In genomic region chr7:158111556-158111880, GRCh38 we compare ENCODE assay signal across 18 cellular contexts.
"Had no signal": no experiment of that assay in that cellular context is flagged by ENCODE, and none has a peak within 500 bp of the region (broad histone marks: within the 10 kb centered on the region; RNA-seq: fewer than 3 reads in every experiment).

No MANE protein-coding gene starts in this region.

- DNase-seq: activated CD4-positive, alpha-beta T cell treated with anti-CD3 and anti-CD28 coated beads for 4 hours; activated CD8-positive, alpha-beta memory T cell treated with anti-CD3 and anti-CD28 coated beads, Interleukin-2, amount 50 U/mL, for 4 hours; activated CD8-positive, alpha-beta T cell treated with anti-CD3 and anti-CD28 coated beads for 36 hours; activated gamma-delta T cell treated with Interleukin-2 at 50 U/mL for 16 hours; activated naive CD4-positive, alpha-beta T cell treated with anti-CD3 and anti-CD28 coated beads, Interleukin-2, amount 10 ng/mL, durations not matched to agents 7 days and 5 days; activated naive CD8-positive, alpha-beta T cell treated with anti-CD3 and anti-CD28 coated beads for 36 hours; activated T-cell treated with anti-CD3 and anti-CD28 coated beads, Interleukin-2, amount 50 U/mL, for 72 hours; brain microvascular endothelial cell; KG1; NCI-H1092; NCI-H1930; Peyer's patch; Right ventricle myocardium superior; T-helper 1 cell had no signal

- H3K36me3 ChIP-seq: brain microvascular endothelial cell, Peyer's patch, SJCRH30 had no signal

- H3K27ac ChIP-seq: brain microvascular endothelial cell, Peyer's patch, RWPE1, SJCRH30 had no signal

- H3K4me2 ChIP-seq: SK-N-SH had no signal

- H3K9me3 ChIP-seq: SJCRH30, SK-N-SH had no signal

- ATAC-seq: activated CD4-positive, CD25-positive, alpha-beta regulatory T cell treated with anti-CD3 and anti-CD28 coated beads, Interleukin-2, amount 50 U/mL, for 24 hours; activated CD8-positive, alpha-beta T cell treated with anti-CD3 and anti-CD28 coated beads for 36 hours; activated T-cell treated with anti-CD3 and anti-CD28 coated beads, Interleukin-2, amount 50 U/mL, for 72 hours had no signal

- H3K9me2 ChIP-seq: SK-N-SH had no signal

- H3K4me1 ChIP-seq: Peyer's patch, SJCRH30 had no signal

- H3K9ac ChIP-seq: SK-N-SH had no signal

- H3K4me3 ChIP-seq: Peyer's patch, SJCRH30 had no signal

- H3K27me3 ChIP-seq: brain microvascular endothelial cell, Peyer's patch, SJCRH30 had no signal
